11 cellular contexts compared by ENCODE assay signal in the genomic region with DNA sequence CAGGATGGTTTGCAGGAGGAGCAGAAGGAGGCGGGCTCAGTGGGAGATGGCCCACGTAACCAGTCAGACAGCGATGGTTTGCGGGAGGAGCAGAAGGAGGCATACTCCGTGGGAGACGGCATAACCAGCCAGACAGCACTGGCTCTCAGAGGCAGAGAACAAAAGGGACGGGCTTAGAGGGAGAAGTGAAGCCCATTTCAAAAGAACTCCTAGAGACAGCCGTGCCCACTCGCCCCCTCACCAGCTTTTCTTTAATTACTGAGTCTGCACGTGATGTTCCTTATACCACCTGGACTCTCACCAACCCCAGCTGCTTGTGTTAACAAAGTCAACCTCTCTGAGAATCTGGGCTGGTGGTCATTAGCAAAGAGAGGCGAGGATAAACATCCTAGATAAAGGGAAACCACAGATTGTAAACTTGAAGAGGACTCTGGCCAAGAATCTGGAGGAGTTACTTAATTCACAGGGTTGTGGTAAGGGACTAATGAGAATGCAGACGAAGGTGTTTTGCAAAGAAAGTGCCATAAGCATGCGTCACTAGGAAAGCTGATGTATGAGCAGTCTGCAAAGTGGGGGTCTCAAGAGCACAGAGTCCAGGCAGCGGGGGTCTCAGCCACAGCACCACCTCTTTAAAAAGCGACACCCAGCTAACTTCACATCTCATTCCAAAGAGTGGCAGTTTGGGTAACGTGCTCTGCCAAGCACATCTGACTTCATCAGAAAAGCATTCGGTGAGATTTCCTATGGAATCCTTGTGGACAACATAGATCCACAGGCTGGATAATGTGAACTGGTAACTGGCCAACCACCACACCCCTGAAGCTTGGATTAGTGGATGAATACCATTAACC. TPM values are rescaled to one million over a fixed set of nuclear protein-coding genes. Genes with fewer than 3 reads are reported as not detected.
DNase-seq lines count a peak whose midpoint lies in the region; ATAC-seq and TF ChIP-seq lines count a peak whose summit lies in the region.
"Had no signal": no experiment of that assay in that cellular context is flagged by ENCODE, and none has a peak within 500 bp of the region (broad histone marks: within the 10 kb centered on the region; RNA-seq: fewer than 3 reads in every experiment).

No MANE protein-coding gene starts in this region.

- H3K27ac ChIP-seq in suprapubic skin = peak overlapping the region; percentile 74
- H3K27ac ChIP-seq: 22Rv1 had no signal

- no peaks in the 10 kb centered on the region for H3K36me3 ChIP-seq in suprapubic skin

- TF ChIP-seq POLR2A in suprapubic skin (IDR thresholded peaks at IDR 0.05) = no peak

- TF ChIP-seq CTCF in suprapubic skin (IDR thresholded peaks at IDR 0.05) = no peak

- TF ChIP-seq EP300 in suprapubic skin (IDR thresholded peaks at IDR 0.05) = no peak

- H3K27me3 ChIP-seq in suprapubic skin = no peaks in the 10 kb centered on the region

- H3K4me3 ChIP-seq in suprapubic skin = peak overlapping the region; percentile 3

- WGBS in suprapubic skin = 32% methylated on average over 17 of the region's 17 CpGs

- H3K9me3 ChIP-seq in suprapubic skin = no peaks in the 10 kb centered on the region

- peaks cover 41% of the 10 kb centered on the region for H3K4me1 ChIP-seq in suprapubic skin

- DNase-seq in DMS 273 (lab: John Stamatoyannopoulos, UW; ENCODE audit: unreplicated experiment) (peak; percentile 66), DMS 273 treated with DMSO at 0.1 percent for 48 hours (lab: John Stamatoyannopoulos, UW) (no peak), glomerular visceral epithelial cell (ENCODE audit: extremely low spot score) (peak; percentile 98), suprapubic skin (ENCODE audit: low spot score in 2 of 2) (no peak), pons (ENCODE audit: low spot score) (no peak)
- no peak for DNase-seq in activated CD4-positive, alpha-beta T cell treated with anti-CD3 and anti-CD28 coated beads for 48 hours
- DNase-seq: activated T-cell treated with anti-CD3 and anti-CD28 coated beads, Interleukin-2, amount 50 U/mL, for 4 hours; NCI-H1930 had no signal

- ATAC-seq in SK-N-SH treated with all-trans-retinoic acid at 6 μM for 48 hours (peak; percentile 84), GM18868 (IDR thresholded peaks at IDR 0.05; ENCODE audit: unreplicated experiment) (no peak)
- ATAC-seq: activated T-cell treated with anti-CD3 and anti-CD28 coated beads, Interleukin-2, amount 50 U/mL, for 4 hours had no signal

TF ChIP-seq in SK-N-SH treated with all-trans-retinoic acid at 6 μM for 48 hours, 23 proteins besides CTCF, POLR2A, EP300 and RAD21:
- no peak for TF ChIP-seq ESRRG (CRISPR knock-in tag; IDR thresholded peaks at IDR 0.05)
- no peak for TF ChIP-seq SNAI2 (CRISPR knock-in tag; IDR thresholded peaks at IDR 0.05)
- TF ChIP-seq, protein P1, sequence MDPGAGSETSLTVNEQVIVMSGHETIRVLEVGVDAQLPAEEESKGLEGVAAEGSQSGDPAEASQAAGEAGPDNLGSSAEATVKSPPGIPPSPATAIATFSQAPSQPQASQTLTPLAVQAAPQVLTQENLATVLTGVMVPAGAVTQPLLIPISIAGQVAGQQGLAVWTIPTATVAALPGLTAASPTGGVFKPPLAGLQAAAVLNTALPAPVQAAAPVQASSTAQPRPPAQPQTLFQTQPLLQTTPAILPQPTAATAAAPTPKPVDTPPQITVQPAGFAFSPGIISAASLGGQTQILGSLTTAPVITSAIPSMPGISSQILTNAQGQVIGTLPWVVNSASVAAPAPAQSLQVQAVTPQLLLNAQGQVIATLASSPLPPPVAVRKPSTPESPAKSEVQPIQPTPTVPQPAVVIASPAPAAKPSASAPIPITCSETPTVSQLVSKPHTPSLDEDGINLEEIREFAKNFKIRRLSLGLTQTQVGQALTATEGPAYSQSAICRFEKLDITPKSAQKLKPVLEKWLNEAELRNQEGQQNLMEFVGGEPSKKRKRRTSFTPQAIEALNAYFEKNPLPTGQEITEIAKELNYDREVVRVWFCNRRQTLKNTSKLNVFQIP (CRISPR knock-in tag; IDR thresholded peaks at IDR 0.05; ENCODE audit: borderline replicate concordance, low read depth) = no peak
- no peak for TF ChIP-seq OSR1 (CRISPR knock-in tag; IDR thresholded peaks at IDR 0.05)
- TF ChIP-seq CSDC2 (CRISPR knock-in tag; IDR thresholded peaks at IDR 0.05) = no peak
- TF ChIP-seq BACH2 (CRISPR knock-in tag; IDR thresholded peaks at IDR 0.05; ENCODE audit: borderline replicate concordance) = no peak

RNA-seq across cellular contexts. Expression of a gene that starts 51.7 kb away (rescaled TPM):
- total RNA-seq in suprapubic skin = 10 to 100 TPM; 18.9 to 47.2 (median 33.4) TPM

Comparison
In these comparisons a context has a peak if more than half of its experiments do, and no peak if none do; other contexts are left out.
1. DNase-seq: peak in DMS 273 (single experiment) and glomerular visceral epithelial cell (single experiment); none in DMS 273 treated with DMSO at 0.1 percent for 48 hours (single experiment), suprapubic skin (0 of 2), pons (single experiment) and activated CD4-positive, alpha-beta T cell treated with anti-CD3 and anti-CD28 coated beads for 48 hours (single experiment).